1 cellular context compared by ENCODE assay signal in genomic region chr22:20867179-20868099, GRCh38.
TF ChIP-seq lines count a peak whose summit lies in the region.

No MANE protein-coding gene starts in this region.

TF ChIP-seq in liver, 16 proteins besides CTCF, POLR2A, EP300 and RAD21 (continued from another document):
- TF ChIP-seq, protein P1, sequence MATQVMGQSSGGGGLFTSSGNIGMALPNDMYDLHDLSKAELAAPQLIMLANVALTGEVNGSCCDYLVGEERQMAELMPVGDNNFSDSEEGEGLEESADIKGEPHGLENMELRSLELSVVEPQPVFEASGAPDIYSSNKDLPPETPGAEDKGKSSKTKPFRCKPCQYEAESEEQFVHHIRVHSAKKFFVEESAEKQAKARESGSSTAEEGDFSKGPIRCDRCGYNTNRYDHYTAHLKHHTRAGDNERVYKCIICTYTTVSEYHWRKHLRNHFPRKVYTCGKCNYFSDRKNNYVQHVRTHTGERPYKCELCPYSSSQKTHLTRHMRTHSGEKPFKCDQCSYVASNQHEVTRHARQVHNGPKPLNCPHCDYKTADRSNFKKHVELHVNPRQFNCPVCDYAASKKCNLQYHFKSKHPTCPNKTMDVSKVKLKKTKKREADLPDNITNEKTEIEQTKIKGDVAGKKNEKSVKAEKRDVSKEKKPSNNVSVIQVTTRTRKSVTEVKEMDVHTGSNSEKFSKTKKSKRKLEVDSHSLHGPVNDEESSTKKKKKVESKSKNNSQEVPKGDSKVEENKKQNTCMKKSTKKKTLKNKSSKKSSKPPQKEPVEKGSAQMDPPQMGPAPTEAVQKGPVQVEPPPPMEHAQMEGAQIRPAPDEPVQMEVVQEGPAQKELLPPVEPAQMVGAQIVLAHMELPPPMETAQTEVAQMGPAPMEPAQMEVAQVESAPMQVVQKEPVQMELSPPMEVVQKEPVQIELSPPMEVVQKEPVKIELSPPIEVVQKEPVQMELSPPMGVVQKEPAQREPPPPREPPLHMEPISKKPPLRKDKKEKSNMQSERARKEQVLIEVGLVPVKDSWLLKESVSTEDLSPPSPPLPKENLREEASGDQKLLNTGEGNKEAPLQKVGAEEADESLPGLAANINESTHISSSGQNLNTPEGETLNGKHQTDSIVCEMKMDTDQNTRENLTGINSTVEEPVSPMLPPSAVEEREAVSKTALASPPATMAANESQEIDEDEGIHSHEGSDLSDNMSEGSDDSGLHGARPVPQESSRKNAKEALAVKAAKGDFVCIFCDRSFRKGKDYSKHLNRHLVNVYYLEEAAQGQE (IDR thresholded peaks at IDR 0.05), result peak; percentile 87
- TF ChIP-seq HNF4G (IDR thresholded peaks at IDR 0.05), result peak; percentile 32
- peak; percentile 59 for TF ChIP-seq FOXA1 (IDR thresholded peaks at IDR 0.05)
- peak; percentile 88 for TF ChIP-seq YY1 (IDR thresholded peaks at IDR 0.05)
- peak; percentile 92 to 93 for TF ChIP-seq RXRA (IDR thresholded peaks at IDR 0.05)
